In genomic region chr11:66346476-66347424, GRCh38 we compare ENCODE assay signal across 6 cellular contexts. TPM values are rescaled to one million over a fixed set of nuclear protein-coding genes. Genes with fewer than 3 reads are reported as not detected.
DNase-seq lines count a peak whose midpoint lies in the region; TF ChIP-seq lines count a peak whose summit lies in the region.

No MANE protein-coding gene starts in this region.

- peak overlapping the region; percentile 63 for H3K27ac Mint-ChIP-seq in activated naive CD4-positive, alpha-beta T cell treated with anti-CD3 and anti-CD28 coated beads for 36 hours

- peaks cover 42% of the 10 kb centered on the region for H3K4me1 Mint-ChIP-seq in activated naive CD4-positive, alpha-beta T cell treated with anti-CD3 and anti-CD28 coated beads for 36 hours (ENCODE audit: low read depth)

- peaks cover 4% of the 10 kb centered on the region for H3K36me3 Mint-ChIP-seq in activated naive CD4-positive, alpha-beta T cell treated with anti-CD3 and anti-CD28 coated beads for 36 hours (ENCODE audit: low read depth)

- H3K27me3 Mint-ChIP-seq in activated naive CD4-positive, alpha-beta T cell treated with anti-CD3 and anti-CD28 coated beads for 36 hours (ENCODE audit: low read depth), result peaks cover 3% of the 10 kb centered on the region

- no peak for TF ChIP-seq CTCF in fibroblast of villous mesenchyme (IDR thresholded peaks at IDR 0.05; ENCODE audit: insufficient read depth, low read depth, low read length)

- H3K4me3 ChIP-seq in fibroblast of villous mesenchyme (ENCODE audit: low read depth, low read length), result peak overlapping the region; percentile 88

- CTCF ChIA-PET in activated naive CD4-positive, alpha-beta T cell treated with anti-CD3 and anti-CD28 coated beads for 36 hours (lab: Charles Lee), result interaction anchor here (2.1 to 5.9 kb wide), 3 partner anchors 17 to 40 kb away, joined by 7 to 32 read pairs (median 15); no protein-coding TSS in a partner anchor

- peak overlapping the region; percentile 93 for H3K4me3 Mint-ChIP-seq in activated naive CD4-positive, alpha-beta T cell treated with anti-CD3 and anti-CD28 coated beads for 36 hours

- peak overlapping the region; percentile 94 for H3K27ac ChIP-seq in substantia nigra (ENCODE audit: low read depth, low read length, poor library complexity, severe bottlenecking)

- no peak for DNase-seq in activated naive CD4-positive, alpha-beta T cell treated with anti-CD3 and anti-CD28 coated beads for 36 hours
- no peak for DNase-seq in activated naive CD4-positive, alpha-beta T cell treated with anti-CD3 and anti-CD28 coated beads, Interleukin-2, amount 50 U/mL, for 16 hours
- no peak for DNase-seq in fibroblast of villous mesenchyme (ENCODE audit: low read depth)
- peak in 3 of 49 donors; percentile 33 to 48 (median 46) for DNase-seq in substantia nigra (lab: John Stamatoyannopoulos, UW)
- no peak for DNase-seq in NCI-H345 (lab: John Stamatoyannopoulos, UW)
- no peak for DNase-seq in NCI-H510A (lab: John Stamatoyannopoulos, UW)

- H3K9me3 Mint-ChIP-seq in activated naive CD4-positive, alpha-beta T cell treated with anti-CD3 and anti-CD28 coated beads for 36 hours, result no peaks in the 10 kb centered on the region

- intact Hi-C loops in activated naive CD4-positive, alpha-beta T cell treated with anti-CD3 and anti-CD28 coated beads for 36 hours (cut with micrococcal nuclease), result loop anchor here (5.0 kb wide), 3 partner anchors 41 to 271 kb away; partner anchors contain the start of genes MRPL11 and RBM14

RNA-seq across cellular contexts. Expression of gene B4GAT1, which starts 0.7 kb away (rescaled TPM):
- total RNA-seq in activated naive CD4-positive, alpha-beta T cell treated with anti-CD3 and anti-CD28 coated beads for 36 hours, result 1 to 10 TPM; 5.4 to 5.8 TPM
- 21.6 and 25.0 TPM in 2 replicates for total RNA-seq in fibroblast of villous mesenchyme

RNA-seq across cellular contexts. Expression of gene BRMS1, which starts 1.8 kb away (rescaled TPM):
- 10 to 100 TPM; 24.0 to 25.3 TPM for total RNA-seq in activated naive CD4-positive, alpha-beta T cell treated with anti-CD3 and anti-CD28 coated beads for 36 hours
- 42.3 and 47.0 TPM in 2 replicates for total RNA-seq in fibroblast of villous mesenchyme

RNA-seq across cellular contexts. Expression of gene RIN1, which starts 10.5 kb away (rescaled TPM):
- total RNA-seq in activated naive CD4-positive, alpha-beta T cell treated with anti-CD3 and anti-CD28 coated beads for 36 hours, result 1 to 10 TPM; 2.0 to 2.6 TPM
- 19.0 and 23.8 TPM in 2 replicates for total RNA-seq in fibroblast of villous mesenchyme

RNA-seq across cellular contexts. Expression of gene SLC29A2, which starts 24.8 kb away (rescaled TPM):
- total RNA-seq in activated naive CD4-positive, alpha-beta T cell treated with anti-CD3 and anti-CD28 coated beads for 36 hours, result 1 to 10 TPM; 6.6 to 7.4 TPM
- 0.64 and 0.86 TPM in 2 replicates for total RNA-seq in fibroblast of villous mesenchyme

RNA-seq across cellular contexts. Expression of gene CD248, which starts 29.9 kb away (rescaled TPM):
- under 1 TPM; 0.15 to 0.26 TPM for total RNA-seq in activated naive CD4-positive, alpha-beta T cell treated with anti-CD3 and anti-CD28 coated beads for 36 hours
- 85.1 and 108 TPM in 2 replicates for total RNA-seq in fibroblast of villous mesenchyme
